Comparison of ENCODE assay signal across 29 cellular contexts in the genomic region with DNA sequence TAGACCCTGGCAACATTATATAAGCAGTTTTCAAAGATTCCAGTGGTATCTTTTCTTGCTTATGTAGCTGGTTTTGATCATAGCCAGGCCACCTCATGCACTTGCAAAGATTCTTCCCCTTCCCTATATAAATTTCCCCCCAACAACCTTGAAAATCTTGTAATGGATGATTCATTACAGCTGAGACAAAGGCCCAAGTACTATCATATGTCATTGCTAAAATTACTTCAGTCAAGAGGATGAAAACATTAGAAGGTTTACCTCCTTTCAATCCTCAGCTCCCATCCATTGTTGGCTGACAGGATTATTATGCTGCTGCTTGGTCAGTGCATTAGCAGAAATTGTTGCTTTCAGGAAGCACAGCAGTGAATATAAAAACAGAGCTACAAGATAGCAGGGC. TPM values are rescaled to one million over a fixed set of nuclear protein-coding genes. Genes with fewer than 3 reads are reported as not detected.
DNase-seq lines count a peak whose midpoint lies in the region; ATAC-seq and TF ChIP-seq lines count a peak whose summit lies in the region.
"Had no signal": no experiment of that assay in that cellular context is flagged by ENCODE, and none has a peak within 500 bp of the region (broad histone marks: within the 10 kb centered on the region; RNA-seq: fewer than 3 reads in every experiment).

No MANE protein-coding gene starts in this region.

- POLR2A ChIA-PET in SK-N-SH (lab: Yijun Ruan, JAX) = no interaction called here

- no peaks in the 10 kb centered on the region for H3K9me3 Mint-ChIP-seq in natural killer cell
- H3K9me3 Mint-ChIP-seq: HFFc6 had no signal

- H2AFZ ChIP-seq in SK-N-SH (ENCODE audit: low read depth) = no peak overlapping the region

- H3F3A ChIP-seq in SK-N-SH (replicated peaks; ENCODE audit: insufficient read depth) = peaks cover 19% of the 10 kb centered on the region

- no peak for TF ChIP-seq RAD21 in SK-N-SH (IDR thresholded peaks at IDR 0.05; ENCODE audit: low read length)

- peak in 1 of 2 experiments; percentile 62; a peak in 2 of 4 replicates for TF ChIP-seq EP300 in SK-N-SH (IDR thresholded peaks at IDR 0.05; ENCODE audit: borderline replicate concordance in 1 of 2, low read depth in 1 of 2, low read length in 1 of 2)

- DNase-seq in HAP-1 (ENCODE audit: low spot score in 2 of 2) = peak; percentile 25 to 33
- peak; percentile 65 for DNase-seq in NCI-H1436 (lab: John Stamatoyannopoulos, UW)
- DNase-seq in SK-N-SH = no peak
- DNase-seq in left kidney (ENCODE audit: low read depth, low spot score) = peak; percentile 46
- no peak for DNase-seq in NCI-H2171 treated with DMSO at 0.1 percent for 48 hours (lab: John Stamatoyannopoulos, UW)
- no peak for DNase-seq in natural killer cell
- DNase-seq: activated CD4-positive, CD25-positive, alpha-beta regulatory T cell treated with anti-CD3 and anti-CD28 coated beads, Interleukin-2, amount 50 U/mL, for 72 hours; activated CD8-positive, alpha-beta memory T cell treated with anti-CD3 and anti-CD28 coated beads for 24 hours; activated gamma-delta T cell treated with Interleukin-2 at 50 U/mL for 16 hours; activated T-cell treated with anti-CD3 and anti-CD28 coated beads, Interleukin-2, amount 50 U/mL, for 1 hour; colonic mucosa; effector memory CD4-positive, alpha-beta T cell; EL; HFFc6; left ventricle myocardium inferior; MG63; midbrain; NCI-H345; NK-92 treated with Interleukin-12 subunit alpha and Interleukin-12 subunit beta, amount 100 ng/mL, for 24 hours; SIG-M5; stimulated activated naive CD4-positive, alpha-beta T cell treated with Interleukin-2 at 50 U/mL for 16 hours had no signal

- no peaks in the 10 kb centered on the region for H3K79me2 ChIP-seq in SK-N-SH (ENCODE audit: insufficient read depth)

- H3K27ac Mint-ChIP-seq in natural killer cell = no peak overlapping the region
- H3K27ac Mint-ChIP-seq: HFFc6, progenitor cell of endocrine pancreas had no signal

- intact Hi-C loops in natural killer cell (cut with micrococcal nuclease) = no loop called here

- H3K9me3 ChIP-seq in HAP-1 = no peaks in the 10 kb centered on the region
- H3K9me3 ChIP-seq in SK-N-SH = no peaks in the 10 kb centered on the region
- H3K9me3 ChIP-seq: colonic mucosa, left ventricle myocardium inferior, MG63, thoracic aorta had no signal

- H3K9me2 ChIP-seq in SK-N-SH = no peaks in the 10 kb centered on the region

- CTCF ChIA-PET in SK-N-SH (lab: Yijun Ruan, JAX) = interaction anchor here (2.3 kb wide), 1 partner anchor 24 kb away, joined by 7 read pairs; no protein-coding TSS in a partner anchor

- no peaks in the 10 kb centered on the region for H3K36me3 Mint-ChIP-seq in natural killer cell

- H3K4me2 ChIP-seq in SK-N-SH = no peak overlapping the region

- H3K9ac ChIP-seq in SK-N-SH = no peak overlapping the region

- H3K4me3 Mint-ChIP-seq in natural killer cell = no peak overlapping the region
- H3K4me3 Mint-ChIP-seq: HFFc6 had no signal

- no peak for TF ChIP-seq CTCF in SK-N-SH (IDR thresholded peaks at IDR 0.05)
- TF ChIP-seq CTCF in natural killer cell (IDR thresholded peaks at IDR 0.05) = no peak

- H3K4me3 ChIP-seq in HAP-1 = no peak overlapping the region
- H3K4me3 ChIP-seq in SK-N-SH (ENCODE audit: low read depth in 2 of 2, low read length in 1 of 2) = no peak overlapping the region
- H3K4me3 ChIP-seq: colonic mucosa, left ventricle myocardium inferior, MG63, thoracic aorta had no signal

- H3K4me1 ChIP-seq in HAP-1 (peaks cover 13% of the 10 kb centered on the region), SK-N-SH (ENCODE audit: control insufficient read depth in 1 of 2, insufficient read depth in 2 of 2, low read depth in 1 of 2, low read length in 1 of 2) (no peaks in the 10 kb centered on the region; a peak in 1 of 4 replicates)
- H3K4me1 ChIP-seq: colonic mucosa, left ventricle myocardium inferior had no signal

- peak overlapping the region; percentile 28 to 36; a peak in 3 of 4 replicates for H3K27ac ChIP-seq in SK-N-SH (ENCODE audit: low read depth in 2 of 2, low read length in 1 of 2)
- H3K27ac ChIP-seq: C4-2B, colonic mucosa, left ventricle myocardium inferior, thoracic aorta had no signal

- H3K27me3 ChIP-seq in HAP-1 (ENCODE audit: low read depth) (no peaks in the 10 kb centered on the region), SK-N-SH (ENCODE audit: insufficient read depth) (no peaks in the 10 kb centered on the region)
- H3K27me3 ChIP-seq: colonic mucosa, MG63 had no signal

- no peaks in the 10 kb centered on the region for H4K20me1 ChIP-seq in SK-N-SH (ENCODE audit: insufficient read depth)

- peaks cover 5 to 10% of the 10 kb centered on the region in 2 donors for H3K27me3 Mint-ChIP-seq in natural killer cell (ENCODE audit: low read depth in 2 of 2)
- H3K27me3 Mint-ChIP-seq: progenitor cell of endocrine pancreas had no signal

- H3K4me1 Mint-ChIP-seq in natural killer cell = peaks cover 0 to 9% of the 10 kb centered on the region in 2 donors

- in situ Hi-C loops in HAP-1 (cut with MboI; ENCODE audit: low sequenced_read_pairs) = no loop called here

- no peaks in the 10 kb centered on the region for H3K36me3 ChIP-seq in HAP-1 (replicated peaks)
- H3K36me3 ChIP-seq in SK-N-SH (replicated peaks in 1 of 2; ENCODE audit: control insufficient read depth in 1 of 2, insufficient read depth in 2 of 2, low read length in 1 of 2) = no peaks in the 10 kb centered on the region
- H3K36me3 ChIP-seq: colonic mucosa, left ventricle myocardium inferior, MG63, thoracic aorta had no signal

- no peak for ATAC-seq in GM19395 (IDR thresholded peaks at IDR 0.05; ENCODE audit: unreplicated experiment)
- ATAC-seq in HG02763 (IDR thresholded peaks at IDR 0.05; ENCODE audit: unreplicated experiment) = no peak
- ATAC-seq in natural killer cell = no peak
- ATAC-seq: Panc1, sciatic nerve had no signal

TF ChIP-seq in SK-N-SH, 30 proteins besides CTCF, POLR2A, EP300 and RAD21 (continues in another document):
- TF ChIP-seq SIN3A (IDR thresholded peaks at IDR 0.05; ENCODE audit: borderline replicate concordance, low read depth, low read length) = 0 out of 2 replicates have a peak, but pooled peaks have one; percentile 21
- TF ChIP-seq, protein P1, sequence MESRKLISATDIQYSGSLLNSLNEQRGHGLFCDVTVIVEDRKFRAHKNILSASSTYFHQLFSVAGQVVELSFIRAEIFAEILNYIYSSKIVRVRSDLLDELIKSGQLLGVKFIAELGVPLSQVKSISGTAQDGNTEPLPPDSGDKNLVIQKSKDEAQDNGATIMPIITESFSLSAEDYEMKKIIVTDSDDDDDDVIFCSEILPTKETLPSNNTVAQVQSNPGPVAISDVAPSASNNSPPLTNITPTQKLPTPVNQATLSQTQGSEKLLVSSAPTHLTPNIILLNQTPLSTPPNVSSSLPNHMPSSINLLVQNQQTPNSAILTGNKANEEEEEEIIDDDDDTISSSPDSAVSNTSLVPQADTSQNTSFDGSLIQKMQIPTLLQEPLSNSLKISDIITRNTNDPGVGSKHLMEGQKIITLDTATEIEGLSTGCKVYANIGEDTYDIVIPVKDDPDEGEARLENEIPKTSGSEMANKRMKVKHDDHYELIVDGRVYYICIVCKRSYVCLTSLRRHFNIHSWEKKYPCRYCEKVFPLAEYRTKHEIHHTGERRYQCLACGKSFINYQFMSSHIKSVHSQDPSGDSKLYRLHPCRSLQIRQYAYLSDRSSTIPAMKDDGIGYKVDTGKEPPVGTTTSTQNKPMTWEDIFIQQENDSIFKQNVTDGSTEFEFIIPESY (IDR thresholded peaks at IDR 0.05; ENCODE audit: borderline replicate concordance, low read depth) = no peak
- TF ChIP-seq GATA2 (CRISPR knock-in tag; IDR thresholded peaks at IDR 0.05) = no peak
- TF ChIP-seq, protein P2, sequence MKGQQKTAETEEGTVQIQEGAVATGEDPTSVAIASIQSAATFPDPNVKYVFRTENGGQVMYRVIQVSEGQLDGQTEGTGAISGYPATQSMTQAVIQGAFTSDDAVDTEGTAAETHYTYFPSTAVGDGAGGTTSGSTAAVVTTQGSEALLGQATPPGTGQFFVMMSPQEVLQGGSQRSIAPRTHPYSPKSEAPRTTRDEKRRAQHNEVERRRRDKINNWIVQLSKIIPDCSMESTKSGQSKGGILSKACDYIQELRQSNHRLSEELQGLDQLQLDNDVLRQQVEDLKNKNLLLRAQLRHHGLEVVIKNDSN (IDR thresholded peaks at IDR 0.05; ENCODE audit: borderline replicate concordance, low read depth) = no peak
- TF ChIP-seq, protein P3, sequence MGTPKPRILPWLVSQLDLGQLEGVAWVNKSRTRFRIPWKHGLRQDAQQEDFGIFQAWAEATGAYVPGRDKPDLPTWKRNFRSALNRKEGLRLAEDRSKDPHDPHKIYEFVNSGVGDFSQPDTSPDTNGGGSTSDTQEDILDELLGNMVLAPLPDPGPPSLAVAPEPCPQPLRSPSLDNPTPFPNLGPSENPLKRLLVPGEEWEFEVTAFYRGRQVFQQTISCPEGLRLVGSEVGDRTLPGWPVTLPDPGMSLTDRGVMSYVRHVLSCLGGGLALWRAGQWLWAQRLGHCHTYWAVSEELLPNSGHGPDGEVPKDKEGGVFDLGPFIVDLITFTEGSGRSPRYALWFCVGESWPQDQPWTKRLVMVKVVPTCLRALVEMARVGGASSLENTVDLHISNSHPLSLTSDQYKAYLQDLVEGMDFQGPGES (IDR thresholded peaks at IDR 0.05; ENCODE audit: low read depth, low read length) = no peak
- no peak for TF ChIP-seq FOXJ3 (CRISPR knock-in tag; IDR thresholded peaks at IDR 0.05)

RNA-seq across cellular contexts. Expression of a gene that starts 7.9 kb away (rescaled TPM):
- polyA plus RNA-seq in SK-N-SH (2012; rRNA removed) = 0.02 TPM in 1 of 2 replicates, not detected in the other
- polyA plus RNA-seq in SK-N-SH (2012; cell fraction: cytosol; rRNA removed) = 0.01 TPM in 1 of 2 replicates, not detected in the other
- polyA plus RNA-seq in SK-N-SH (2012; cell fraction: nucleus; rRNA removed) = not detected in 2 replicates
- not detected for total RNA-seq in natural killer cell
- total RNA-seq: HFFc6; left ventricle myocardium inferior; T-helper 1 cell treated with Interleukin-12 subunit alpha and Interleukin-12 subunit beta and Interleukin-4 antibody, amounts not matched to agents 30 ng/mL and 1 ng/mL, for 36 hours; thoracic aorta had no signal

Comparison
In these comparisons a context has a peak if more than half of its experiments do, and no peak if none do; other contexts are left out.
1. DNase-seq: peak in HAP-1 (2 of 2), NCI-H1436 (single experiment) and left kidney (single experiment); none in SK-N-SH (single experiment), NCI-H2171 treated with DMSO at 0.1 percent for 48 hours (single experiment) and natural killer cell (single experiment).